28 cellular contexts compared by ENCODE assay signal in the genomic region with DNA sequence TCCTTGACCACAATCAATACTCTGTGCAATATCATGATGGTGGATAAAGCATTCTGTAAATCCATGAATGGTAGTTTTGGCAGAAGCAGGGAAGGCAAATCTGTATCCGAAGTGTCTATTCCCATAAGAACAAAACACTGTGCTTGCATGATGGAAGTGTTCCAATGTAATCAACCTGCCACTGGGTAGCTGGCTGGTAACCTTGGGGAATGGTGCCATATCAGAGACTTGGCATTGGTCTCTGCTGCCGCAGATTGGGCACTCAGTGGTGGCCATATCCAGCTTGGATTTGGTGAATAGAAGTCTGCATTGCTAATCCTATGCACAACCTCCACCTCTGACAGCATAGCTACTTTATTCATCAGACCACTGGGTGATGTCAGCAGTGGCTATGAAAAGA.
"Had no signal": no experiment of that assay in that cellular context is flagged by ENCODE, and none has a peak within 500 bp of the region (broad histone marks: within the 10 kb centered on the region; RNA-seq: fewer than 3 reads in every experiment).

No MANE protein-coding gene starts in this region.

- H3K36me3 Mint-ChIP-seq: activated CD8-positive, alpha-beta memory T cell treated with anti-CD3 and anti-CD28 coated beads, Interleukin-2, amount 10 ng/mL, durations not matched to agents 7 days and 5 days; memory B cell; stimulated activated effector memory CD8-positive, alpha-beta T cell treated with anti-CD3 and anti-CD28 coated beads, Interleukin-12 subunit alpha, Interleukin-12 subunit beta, amount 100 ng/mL, for 72 hours had no signal

- H3K9me3 Mint-ChIP-seq: activated CD4-positive, alpha-beta T cell treated with anti-CD3 and anti-CD28 coated beads, Interleukin-2, amount 10 ng/mL, durations not matched to agents 7 days and 5 days; activated CD8-positive, alpha-beta T cell treated with anti-CD3 and anti-CD28 coated beads for 36 hours; effector memory CD8-positive, alpha-beta T cell; memory B cell; stimulated activated effector memory CD8-positive, alpha-beta T cell treated with anti-CD3 and anti-CD28 coated beads, Interleukin-12 subunit alpha, Interleukin-12 subunit beta, amount 100 ng/mL, for 72 hours had no signal

- ATAC-seq: activated CD8-positive, alpha-beta memory T cell treated with anti-CD3 and anti-CD28 coated beads, Interleukin-2, amount 10 ng/mL, durations not matched to agents 7 days and 5 days; activated CD8-positive, alpha-beta T cell treated with anti-CD3 and anti-CD28 coated beads for 36 hours; activated naive CD8-positive, alpha-beta T cell treated with anti-CD3 and anti-CD28 coated beads, Interleukin-2, amount 50 U/mL, for 24 hours; effector memory CD8-positive, alpha-beta T cell; gastrocnemius medialis; psoas muscle; stimulated activated effector memory CD8-positive, alpha-beta T cell treated with anti-CD3 and anti-CD28 coated beads, Interleukin-12 subunit alpha, Interleukin-12 subunit beta, amount 100 ng/mL, for 72 hours; stimulated activated naive CD8-positive, alpha-beta T cell treated with anti-CD3 and anti-CD28 coated beads, Interleukin-15, amount 100 ng/mL, for 72 hours had no signal

- H3K27me3 Mint-ChIP-seq: activated CD4-positive, alpha-beta T cell treated with anti-CD3 and anti-CD28 coated beads, Interleukin-2, amount 10 ng/mL, durations not matched to agents 7 days and 5 days; activated naive CD8-positive, alpha-beta T cell treated with anti-CD3 and anti-CD28 coated beads, Interleukin-2, amount 50 U/mL, for 24 hours; stimulated activated naive CD8-positive, alpha-beta T cell treated with anti-CD3 and anti-CD28 coated beads, Interleukin-15, amount 100 ng/mL, for 72 hours had no signal

- H3K27ac ChIP-seq: brain microvascular endothelial cell, colonic mucosa, esophagus muscularis mucosa, gastrocnemius medialis, neutrophil, ovary, psoas muscle, right atrium auricular region, suprapubic skin, transverse colon, WERI-Rb-1 had no signal

- H3K4me3 ChIP-seq: colonic mucosa, dorsolateral prefrontal cortex, esophagus muscularis mucosa, gastrocnemius medialis, ovary, psoas muscle, right atrium auricular region, suprapubic skin, transverse colon had no signal

- DNase-seq: activated CD4-positive, alpha-beta T cell treated with anti-CD3 and anti-CD28 coated beads, Interleukin-2, amount 10 ng/mL, durations not matched to agents 7 days and 5 days; activated CD4-positive, CD25-positive, alpha-beta regulatory T cell treated with anti-CD3 and anti-CD28 coated beads, Interleukin-2, amount 50 U/mL, for 72 hours; activated CD8-positive, alpha-beta memory T cell treated with anti-CD3 and anti-CD28 coated beads, Interleukin-2, amount 10 ng/mL, durations not matched to agents 7 days and 5 days; activated CD8-positive, alpha-beta T cell treated with anti-CD3 and anti-CD28 coated beads for 36 hours; activated gamma-delta T cell; activated naive CD4-positive, alpha-beta T cell treated with anti-CD3 and anti-CD28 coated beads, Interleukin-2, amount 50 U/mL, for 16 hours; activated naive CD8-positive, alpha-beta T cell treated with anti-CD3 and anti-CD28 coated beads, Interleukin-2, amount 50 U/mL, for 24 hours; activated T-cell treated with anti-CD3 and anti-CD28 coated beads for 4 hours; anterior cingulate cortex; brain microvascular endothelial cell; colonic mucosa; effector memory CD8-positive, alpha-beta T cell; gastrocnemius medialis; hippocampal formation; ovary; psoas muscle; stimulated activated CD4-positive, alpha-beta T cell treated with anti-CD3 and anti-CD28 coated beads, Interleukin-2, amount 100 ng/mL, for 24 hours; stimulated activated naive CD8-positive, alpha-beta T cell treated with anti-CD3 and anti-CD28 coated beads, Interleukin-15, amount 100 ng/mL, for 72 hours; transverse colon; WERI-Rb-1 had no signal

- H3K27ac Mint-ChIP-seq: activated CD4-positive, alpha-beta T cell treated with anti-CD3 and anti-CD28 coated beads, Interleukin-2, amount 10 ng/mL, durations not matched to agents 7 days and 5 days; activated CD8-positive, alpha-beta memory T cell treated with anti-CD3 and anti-CD28 coated beads, Interleukin-2, amount 10 ng/mL, durations not matched to agents 7 days and 5 days; activated CD8-positive, alpha-beta T cell treated with anti-CD3 and anti-CD28 coated beads for 36 hours; activated naive CD8-positive, alpha-beta T cell treated with anti-CD3 and anti-CD28 coated beads, Interleukin-2, amount 50 U/mL, for 24 hours; effector memory CD8-positive, alpha-beta T cell; memory B cell; nephron; stimulated activated effector memory CD8-positive, alpha-beta T cell treated with anti-CD3 and anti-CD28 coated beads, Interleukin-12 subunit alpha, Interleukin-12 subunit beta, amount 100 ng/mL, for 72 hours; stimulated activated naive CD8-positive, alpha-beta T cell treated with anti-CD3 and anti-CD28 coated beads, Interleukin-15, amount 100 ng/mL, for 72 hours had no signal

- H3K4me1 Mint-ChIP-seq: activated CD4-positive, alpha-beta T cell treated with anti-CD3 and anti-CD28 coated beads, Interleukin-2, amount 10 ng/mL, durations not matched to agents 7 days and 5 days; activated CD8-positive, alpha-beta memory T cell treated with anti-CD3 and anti-CD28 coated beads, Interleukin-2, amount 10 ng/mL, durations not matched to agents 7 days and 5 days; activated naive CD8-positive, alpha-beta T cell treated with anti-CD3 and anti-CD28 coated beads, Interleukin-2, amount 50 U/mL, for 24 hours; memory B cell; nephron; stimulated activated effector memory CD8-positive, alpha-beta T cell treated with anti-CD3 and anti-CD28 coated beads, Interleukin-12 subunit alpha, Interleukin-12 subunit beta, amount 100 ng/mL, for 72 hours; stimulated activated naive CD8-positive, alpha-beta T cell treated with anti-CD3 and anti-CD28 coated beads, Interleukin-15, amount 100 ng/mL, for 72 hours had no signal

- H3K4me3 Mint-ChIP-seq: activated CD4-positive, alpha-beta T cell treated with anti-CD3 and anti-CD28 coated beads, Interleukin-2, amount 10 ng/mL, durations not matched to agents 7 days and 5 days; activated CD8-positive, alpha-beta memory T cell treated with anti-CD3 and anti-CD28 coated beads, Interleukin-2, amount 10 ng/mL, durations not matched to agents 7 days and 5 days; activated CD8-positive, alpha-beta T cell treated with anti-CD3 and anti-CD28 coated beads for 36 hours; activated naive CD8-positive, alpha-beta T cell treated with anti-CD3 and anti-CD28 coated beads, Interleukin-2, amount 50 U/mL, for 24 hours; effector memory CD8-positive, alpha-beta T cell; memory B cell; nephron; stimulated activated effector memory CD8-positive, alpha-beta T cell treated with anti-CD3 and anti-CD28 coated beads, Interleukin-12 subunit alpha, Interleukin-12 subunit beta, amount 100 ng/mL, for 72 hours; stimulated activated naive CD8-positive, alpha-beta T cell treated with anti-CD3 and anti-CD28 coated beads, Interleukin-15, amount 100 ng/mL, for 72 hours had no signal
